In genomic region chr2:174794851-174795374, GRCh38 we compare ENCODE assay signal across 19 cellular contexts. TPM values are rescaled to one million over a fixed set of nuclear protein-coding genes. Genes with fewer than 3 reads are reported as not detected.
DNase-seq lines count a peak whose midpoint lies in the region; ATAC-seq, FAIRE-seq and TF ChIP-seq lines count a peak whose summit lies in the region.
"Had no signal": no experiment of that assay in that cellular context is flagged by ENCODE, and none has a peak within 500 bp of the region (broad histone marks: within the 10 kb centered on the region; RNA-seq: fewer than 3 reads in every experiment).

No MANE protein-coding gene starts in this region.

- H3K4me3 ChIP-seq in astrocyte (ENCODE audit: insufficient read depth, low read depth, low read length) = no peak overlapping the region
- H3K4me3 ChIP-seq: coronary artery had no signal

- H3K4me2 ChIP-seq in astrocyte (ENCODE audit: low read length) = peak overlapping the region; percentile 21

- no peak for DNase-seq in activated CD8-positive, alpha-beta memory T cell treated with anti-CD3 and anti-CD28 coated beads, Interleukin-2, amount 10 ng/mL, durations not matched to agents 7 days and 5 days
- no peak for DNase-seq in activated CD8-positive, alpha-beta memory T cell treated with anti-CD3 and anti-CD28 coated beads for 24 hours
- DNase-seq in HFFc6 = peak; percentile 44
- peak; percentile 65 for DNase-seq in astrocyte (ENCODE audit: low read depth)
- DNase-seq in osteocyte (ENCODE audit: extremely low spot score, unreplicated experiment) = no peak
- DNase-seq in NCI-H2081 treated with DMSO at 0.1 percent for 48 hours (lab: John Stamatoyannopoulos, UW) = no peak
- no peak for DNase-seq in NCI-H510A treated with DMSO at 0.1 percent for 48 hours (lab: John Stamatoyannopoulos, UW)
- DNase-seq: ACHN; activated gamma-delta T cell treated with Interleukin-2 at 50 U/mL for 16 hours; CD8-positive, alpha-beta memory T cell; DMS79 treated with DMSO at 0.1 percent for 48 hours; left colon; NCI-H1930; NCI-H510A had no signal

- H3K36me3 Mint-ChIP-seq in activated CD8-positive, alpha-beta memory T cell treated with anti-CD3 and anti-CD28 coated beads, Interleukin-2, amount 10 ng/mL, durations not matched to agents 7 days and 5 days = no peaks in the 10 kb centered on the region
- peaks cover 13% of the 10 kb centered on the region for H3K36me3 Mint-ChIP-seq in HFFc6 (ENCODE audit: low read depth)
- H3K36me3 Mint-ChIP-seq in astrocyte (ENCODE audit: low read depth, unreplicated experiment) = peaks cover 9% of the 10 kb centered on the region
- H3K36me3 Mint-ChIP-seq in osteocyte (ENCODE audit: unreplicated experiment) = peaks cover 9% of the 10 kb centered on the region
- H3K36me3 Mint-ChIP-seq: CD8-positive, alpha-beta memory T cell had no signal

- H3K9me3 Mint-ChIP-seq in activated CD8-positive, alpha-beta memory T cell treated with anti-CD3 and anti-CD28 coated beads, Interleukin-2, amount 10 ng/mL, durations not matched to agents 7 days and 5 days (ENCODE audit: low read depth) = no peaks in the 10 kb centered on the region
- H3K9me3 Mint-ChIP-seq in HFFc6 (0 out of 2 replicates have a peak, but pooled peaks cover 4% of the 10 kb centered on the region), astrocyte (ENCODE audit: unreplicated experiment) (no peaks in the 10 kb centered on the region), osteocyte (ENCODE audit: unreplicated experiment) (no peaks in the 10 kb centered on the region)
- H3K9me3 Mint-ChIP-seq: CD8-positive, alpha-beta memory T cell had no signal

- no peak overlapping the region for H2AFZ ChIP-seq in astrocyte (ENCODE audit: low read depth, low read length)

- peak; percentile 36 for ATAC-seq in activated CD8-positive, alpha-beta memory T cell treated with anti-CD3 and anti-CD28 coated beads, Interleukin-2, amount 10 ng/mL, durations not matched to agents 7 days and 5 days
- no peak for ATAC-seq in HG02981 (IDR thresholded peaks at IDR 0.05; ENCODE audit: unreplicated experiment)
- ATAC-seq: left colon had no signal

- no peak overlapping the region for H3K4me3 Mint-ChIP-seq in activated CD8-positive, alpha-beta memory T cell treated with anti-CD3 and anti-CD28 coated beads, Interleukin-2, amount 10 ng/mL, durations not matched to agents 7 days and 5 days
- H3K4me3 Mint-ChIP-seq in HFFc6 (peak overlapping the region; percentile 21; the same call in 1 of the 2 replicates), astrocyte (ENCODE audit: unreplicated experiment) (no peak overlapping the region), osteocyte (ENCODE audit: unreplicated experiment) (peak overlapping the region; percentile 6)
- H3K4me3 Mint-ChIP-seq: brain; CD8-positive, alpha-beta memory T cell had no signal

- peaks cover 7% of the 10 kb centered on the region for H3K4me1 ChIP-seq in astrocyte (ENCODE audit: insufficient read depth, low read length)

- no peaks in the 10 kb centered on the region for H3K27me3 Mint-ChIP-seq in activated CD8-positive, alpha-beta memory T cell treated with anti-CD3 and anti-CD28 coated beads, Interleukin-2, amount 10 ng/mL, durations not matched to agents 7 days and 5 days
- H3K27me3 Mint-ChIP-seq in HFFc6 (ENCODE audit: insufficient read depth) (no peaks in the 10 kb centered on the region; the same call in none of the 2 replicates), astrocyte (ENCODE audit: low read depth, unreplicated experiment) (no peaks in the 10 kb centered on the region), osteocyte (ENCODE audit: unreplicated experiment) (no peaks in the 10 kb centered on the region)
- H3K27me3 Mint-ChIP-seq: brain had no signal

- H3K27ac ChIP-seq in astrocyte (ENCODE audit: low read depth, low read length) = peak overlapping the region; percentile 16
- H3K27ac ChIP-seq: coronary artery had no signal

- TF ChIP-seq CTCF in HFFc6 (IDR thresholded peaks at IDR 0.05) (no peak), astrocyte (IDR thresholded peaks at IDR 0.05; ENCODE audit: insufficient read depth, low read depth, low read length) (no peak), osteocyte (IDR thresholded peaks at IDR 0.05) (no peak)

- no peak overlapping the region for H3K27ac Mint-ChIP-seq in activated CD8-positive, alpha-beta memory T cell treated with anti-CD3 and anti-CD28 coated beads, Interleukin-2, amount 10 ng/mL, durations not matched to agents 7 days and 5 days
- peak overlapping the region; percentile 83 for H3K27ac Mint-ChIP-seq in HFFc6
- H3K27ac Mint-ChIP-seq in astrocyte (ENCODE audit: unreplicated experiment) = peak overlapping the region; percentile 7
- H3K27ac Mint-ChIP-seq in osteocyte (ENCODE audit: unreplicated experiment) = peak overlapping the region; percentile 67
- H3K27ac Mint-ChIP-seq: brain had no signal

- H3K9me3 ChIP-seq in astrocyte (ENCODE audit: insufficient read depth, low read depth, low read length) = no peaks in the 10 kb centered on the region

- no peak for FAIRE-seq in astrocyte (lab: Jason Lieb, UNC)
- FAIRE-seq: frontal cortex had no signal

- peaks cover 3% of the 10 kb centered on the region for H3K36me3 ChIP-seq in astrocyte (ENCODE audit: insufficient read depth, low read length)

- no peak overlapping the region for H3K9ac ChIP-seq in astrocyte (ENCODE audit: low read length)

- H4K20me1 ChIP-seq in astrocyte (ENCODE audit: insufficient read depth, low read length) = no peaks in the 10 kb centered on the region

- CTCF ChIA-PET in activated CD8-positive, alpha-beta memory T cell treated with anti-CD3 and anti-CD28 coated beads, Interleukin-2, amount 10 ng/mL, durations not matched to agents 7 days and 5 days (lab: Charles Lee) = interaction anchor here (1.0 to 3.3 kb wide), 2 partner anchors 45 to 190 kb away, joined by 3 to 8 read pairs; no protein-coding TSS in a partner anchor

- peaks cover 19% of the 10 kb centered on the region for H3K4me1 Mint-ChIP-seq in activated CD8-positive, alpha-beta memory T cell treated with anti-CD3 and anti-CD28 coated beads, Interleukin-2, amount 10 ng/mL, durations not matched to agents 7 days and 5 days
- H3K4me1 Mint-ChIP-seq in HFFc6 (ENCODE audit: low read depth) = peaks cover 83% of the 10 kb centered on the region
- peaks cover 19% of the 10 kb centered on the region for H3K4me1 Mint-ChIP-seq in astrocyte (ENCODE audit: low read depth, unreplicated experiment)
- H3K4me1 Mint-ChIP-seq in osteocyte (ENCODE audit: unreplicated experiment) = peaks cover 72% of the 10 kb centered on the region
- H3K4me1 Mint-ChIP-seq: CD8-positive, alpha-beta memory T cell had no signal

- H3K79me2 ChIP-seq in astrocyte (ENCODE audit: insufficient read depth, low read length) = no peaks in the 10 kb centered on the region

- H3K27me3 ChIP-seq in astrocyte (ENCODE audit: insufficient read depth, low read length) = no peaks in the 10 kb centered on the region

RNA-seq across cellular contexts. Expression of gene CHRNA1, which starts 30.6 kb away (rescaled TPM):
- total RNA-seq in activated CD8-positive, alpha-beta memory T cell treated with anti-CD3 and anti-CD28 coated beads, Interleukin-2, amount 10 ng/mL, durations not matched to agents 7 days and 5 days = not detected
- under 1 TPM in 1 of 6 experiments, not detected in 5; 0.14 TPM for total RNA-seq in HFFc6 (2021; fragmentation: NEBNext Ultra II Directional; extraction: Animal tissue kit (Norgen Biotek cat#: 25700))
- total RNA-seq in astrocyte (3.7 and 5.9 TPM in 2 replicates), osteocyte (0.24 and 0.57 TPM in 2 replicates)
- total RNA-seq: activated CD8-positive, alpha-beta memory T cell treated with anti-CD3 and anti-CD28 coated beads for 36 hours; CD8-positive, alpha-beta memory T cell; frontal cortex had no signal

Comparison
In these comparisons a context has a peak if more than half of its experiments do, and no peak if none do; other contexts are left out.
1. DNase-seq: peak in HFFc6 (single experiment) and astrocyte (single experiment); none in activated CD8-positive, alpha-beta memory T cell treated with anti-CD3 and anti-CD28 coated beads, Interleukin-2, amount 10 ng/mL, durations not matched to agents 7 days and 5 days (single experiment), activated CD8-positive, alpha-beta memory T cell treated with anti-CD3 and anti-CD28 coated beads for 24 hours (single experiment), osteocyte (single experiment), NCI-H2081 treated with DMSO at 0.1 percent for 48 hours (single experiment) and NCI-H510A treated with DMSO at 0.1 percent for 48 hours (single experiment).
2. H3K4me3 Mint-ChIP-seq: peak in HFFc6 (single experiment) and osteocyte (single experiment); none in activated CD8-positive, alpha-beta memory T cell treated with anti-CD3 and anti-CD28 coated beads, Interleukin-2, amount 10 ng/mL, durations not matched to agents 7 days and 5 days (single experiment) and astrocyte (single experiment).